Comparison of ENCODE assay signal across 8 cellular contexts in the genomic region with DNA sequence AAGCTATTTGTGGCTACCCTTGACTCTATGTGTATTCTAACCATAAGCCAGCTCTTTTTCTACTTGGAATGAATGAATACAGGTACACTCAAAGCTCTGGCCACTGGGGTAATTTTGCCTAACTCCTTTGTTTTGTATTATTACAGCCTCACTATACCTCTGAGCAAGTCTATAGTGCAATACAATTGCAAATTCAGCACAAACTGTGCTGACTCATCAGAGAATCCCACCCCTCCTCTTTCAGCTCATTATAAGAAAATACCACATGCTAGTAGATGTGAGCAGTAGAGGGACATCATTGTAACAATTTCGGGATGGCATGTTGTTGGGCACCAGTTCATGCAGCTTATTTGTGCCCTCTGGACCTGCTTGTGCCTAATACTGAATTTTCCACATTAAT.
"Had no signal": no experiment of that assay in that cellular context is flagged by ENCODE, and none has a peak within 500 bp of the region (broad histone marks: within the 10 kb centered on the region; RNA-seq: fewer than 3 reads in every experiment).

No MANE protein-coding gene starts in this region.

- ATAC-seq: GM12878 had no signal

- FAIRE-seq: G401.6, GM12878, GM12891, GM12892, GM18507, GM19239 had no signal

- H3K4me3 ChIP-seq: GM12878 had no signal

- DNase-seq: GDM1, GF-D8 had no signal
